ENCODE assay signal across 10 cellular contexts in genomic region chr20:37295001-37295400, GRCh38. TPM values are rescaled to one million over a fixed set of nuclear protein-coding genes. Genes with fewer than 3 reads are reported as not detected.
A peak's percentile ranks its signal among the peaks of the same experiment; 100 is the strongest.
DNase-seq lines count a peak whose midpoint lies in the region; ATAC-seq, FAIRE-seq and TF ChIP-seq lines count a peak whose summit lies in the region.
"Had no signal": no experiment of that assay in that cellular context is flagged by ENCODE, and none has a peak within 500 bp of the region (broad histone marks: within the 10 kb centered on the region; RNA-seq: fewer than 3 reads in every experiment).

No MANE protein-coding gene starts in this region.

- H3K36me3 ChIP-seq in endothelial cell of umbilical vein (ENCODE audit: control insufficient read depth in 2 of 2, extremely low read depth in 1 of 2, insufficient read depth in 2 of 2, low read length in 2 of 2) (no peaks in the 10 kb centered on the region), rectal smooth muscle tissue (ENCODE audit: control insufficient read depth, insufficient read depth, low read length) (peaks cover 5% of the 10 kb centered on the region)

- CTCF ChIA-PET in endothelial cell of umbilical vein (lab: Charles Lee), result interaction anchor here (1.0 to 1.4 kb wide), 4 partner anchors 18 to 84 kb away, joined by 3 to 4 read pairs (median 3); no protein-coding TSS in a partner anchor

- H3K27ac ChIP-seq in endothelial cell of umbilical vein (ENCODE audit: insufficient read depth, low read depth, low read length) (peak overlapping the region; percentile 65), rectal smooth muscle tissue (ENCODE audit: low read depth, low read length) (peak overlapping the region; percentile 92), dorsolateral prefrontal cortex (peak overlapping the region in 10 of 59 donors; percentile 11 to 64 (median 30))

- dilution Hi-C loops in endothelial cell of umbilical vein (cut with MboI; ENCODE audit: extremely low pct_ligation_motif_present, low sequenced_read_pairs), result no loop called here

- H4K20me1 ChIP-seq in endothelial cell of umbilical vein (replicated peaks; ENCODE audit: control insufficient read depth, extremely low read depth, insufficient read depth, low read length), result peaks cover 2% of the 10 kb centered on the region

- peaks cover 39% of the 10 kb centered on the region for H3K4me1 ChIP-seq in endothelial cell of umbilical vein (ENCODE audit: control insufficient read depth, extremely low read depth, insufficient read depth, low read length)
- peaks cover 42% of the 10 kb centered on the region for H3K4me1 ChIP-seq in rectal smooth muscle tissue (ENCODE audit: control insufficient read depth, insufficient read depth, low read length)

- peak; percentile 72 for FAIRE-seq in endothelial cell of umbilical vein (lab: Jason Lieb, UNC)
- FAIRE-seq: colon had no signal

- TF ChIP-seq CTCF in endothelial cell of umbilical vein (IDR thresholded peaks at IDR 0.05; ENCODE audit: extremely low read depth in 1 of 2, insufficient read depth in 1 of 2, low read depth in 1 of 2, low read length in 2 of 2) (no peak), dorsolateral prefrontal cortex (IDR thresholded peaks at IDR 0.05 in 54 of 56, conservative IDR thresholded peaks at IDR 0.05 in 2 of 56; ENCODE audit: low read depth in 1 of 56, partially characterized antibody in 56 of 56) (no peak)

- H2AFZ ChIP-seq in endothelial cell of umbilical vein (ENCODE audit: low read depth, low read length), result no peak overlapping the region

- intact Hi-C loops in endothelial cell of umbilical vein (cut with micrococcal nuclease), result loop anchor here (5.0 kb wide), 1 partner anchor 52 kb away; the partner anchor contains the start of gene SRC
- intact Hi-C loops in dorsolateral prefrontal cortex (cut with DNase I), result no loop called here

- no peaks in the 10 kb centered on the region for H3K9me3 ChIP-seq in endothelial cell of umbilical vein (replicated peaks; ENCODE audit: control insufficient read depth, insufficient read depth, low read length)

- H3K9ac ChIP-seq in endothelial cell of umbilical vein (replicated peaks; ENCODE audit: extremely low read depth, insufficient read depth, low read length) (no peak overlapping the region), rectal smooth muscle tissue (ENCODE audit: low read length) (no peak overlapping the region)

- H3K27me3 ChIP-seq in endothelial cell of umbilical vein (ENCODE audit: control insufficient read depth in 2 of 2, insufficient read depth in 2 of 2, low read length in 2 of 2) (no peaks in the 10 kb centered on the region), rectal smooth muscle tissue (ENCODE audit: control insufficient read depth, insufficient read depth, low read length) (no peaks in the 10 kb centered on the region), dorsolateral prefrontal cortex (no peaks in the 10 kb centered on the region)

- H3K4me3 ChIP-seq in endothelial cell of umbilical vein (replicated peaks in 1 of 3; ENCODE audit: insufficient read depth in 1 of 3, low read depth in 1 of 3, low read length in 3 of 3), result no peak overlapping the region
- no peak overlapping the region for H3K4me3 ChIP-seq in rectal smooth muscle tissue (ENCODE audit: low read length)
- H3K4me3 ChIP-seq in dorsolateral prefrontal cortex, result no peak overlapping the region

- H3K4me2 ChIP-seq in endothelial cell of umbilical vein (ENCODE audit: insufficient read depth, low read length), result peak overlapping the region; percentile 34

- TF ChIP-seq POLR2A in endothelial cell of umbilical vein (IDR thresholded peaks at IDR 0.05; ENCODE audit: low read depth, low read length), result no peak

- H3K79me2 ChIP-seq in endothelial cell of umbilical vein (ENCODE audit: control insufficient read depth, insufficient read depth, low read length), result peaks cover 64% of the 10 kb centered on the region

- no TSS peak for BruUV-seq in endothelial cell of umbilical vein (replicated peaks; lab: Mats Ljungman, UMichigan)

- POLR2A ChIA-PET in endothelial cell of umbilical vein (lab: Charles Lee), result no interaction called here

- no peak for ATAC-seq in GM18498 (IDR thresholded peaks at IDR 0.05; ENCODE audit: unreplicated experiment)

- in situ Hi-C loops in G401 (cut with HindIII; ENCODE audit: low sequenced_read_pairs), result no loop called here

- DNase-seq in EH (ENCODE audit: low read depth) (peak; percentile 99), NCI-H226 (peak; percentile 98), endothelial cell of umbilical vein (ENCODE audit: low read depth, low spot score) (peak; percentile 74), SHP77 treated with DMSO at 0.1 percent for 48 hours (lab: John Stamatoyannopoulos, UW) (no peak), G401 (ENCODE audit: low spot score) (no peak), dorsolateral prefrontal cortex (no peak)
- DNase-seq: RPMI8226 had no signal

- no peaks in the 10 kb centered on the region for H3K9me1 ChIP-seq in endothelial cell of umbilical vein (replicated peaks; ENCODE audit: control insufficient read depth, extremely low read depth, insufficient read depth, low read length)

TF ChIP-seq in endothelial cell of umbilical vein, 7 proteins besides CTCF, POLR2A, EP300 and RAD21:
- peak; percentile 28 for TF ChIP-seq GATA2 (IDR thresholded peaks at IDR 0.05; ENCODE audit: insufficient read depth, insufficient read length, low read depth, low read length)
- TF ChIP-seq MYC (IDR thresholded peaks at IDR 0.05; ENCODE audit: low read depth, low read length), result no peak
- peak; percentile 41 for TF ChIP-seq POLR2AphosphoS5 (IDR thresholded peaks at IDR 0.05; ENCODE audit: insufficient read depth, low read depth, low read length)
- TF ChIP-seq JUN (IDR thresholded peaks at IDR 0.05; ENCODE audit: borderline replicate concordance, insufficient read depth, insufficient read length, low read depth), result peak; percentile 79
- TF ChIP-seq FOS (IDR thresholded peaks at IDR 0.05; ENCODE audit: borderline replicate concordance, insufficient read depth, low read length), result peak; percentile 92
- TF ChIP-seq MAX (IDR thresholded peaks at IDR 0.05; ENCODE audit: insufficient read depth, insufficient read length), result no peak
- no peak for TF ChIP-seq EZH2 (IDR thresholded peaks at IDR 0.05; ENCODE audit: borderline replicate concordance, low read depth, low read length, severe bottlenecking)

RNA-seq across cellular contexts. Expression of gene MANBAL, which starts 5.5 kb away (rescaled TPM):
- 32.3 and 34.6 TPM in 2 replicates for total RNA-seq in endothelial cell of umbilical vein
- polyA plus RNA-seq in endothelial cell of umbilical vein, result 104 and 115 TPM in 2 replicates
- polyA plus RNA-seq in endothelial cell of umbilical vein (2011; cell fraction: cytosol; rRNA removed), result 76.2 and 86.7 TPM in 2 replicates
- 35.4 and 39.9 TPM in 2 replicates for polyA plus RNA-seq in endothelial cell of umbilical vein (2011; cell fraction: nucleus; rRNA removed)
- 49.7 and 56.4 TPM in 2 replicates for polyA plus RNA-seq in endothelial cell of umbilical vein (2012)
- polyA minus RNA-seq in endothelial cell of umbilical vein, result 32.6 and 33.1 TPM in 2 replicates
- 25.5 TPM for polyA minus RNA-seq in endothelial cell of umbilical vein (2011; cell fraction: cytosol; rRNA and poly(A)+ RNA removed)
- polyA minus RNA-seq in endothelial cell of umbilical vein (2011; cell fraction: nucleus; rRNA and poly(A)+ RNA removed), result 7.4 and 9.4 TPM in 2 replicates
- total RNA-seq in G401 (2014; rRNA removed; shearing (Covaris generic)), result 70.1 and 73.5 TPM in 2 replicates
- 10 to 100 TPM; 30.3 to 66.2 (median 44.9) TPM for total RNA-seq in dorsolateral prefrontal cortex

RNA-seq across cellular contexts. Expression of gene GHRH, which starts 33.4 kb away (rescaled TPM):
- total RNA-seq in endothelial cell of umbilical vein (not detected in 2 replicates), dorsolateral prefrontal cortex (1 to 10 TPM in 4 of 120 experiments, under 1 TPM in 1, not detected in 115; 0.97 to 1.7 (median 1.1) TPM)
- polyA plus RNA-seq in endothelial cell of umbilical vein, result not detected in 2 replicates
- polyA plus RNA-seq in endothelial cell of umbilical vein (2011; cell fraction: cytosol; rRNA removed), result not detected in 2 replicates
- polyA plus RNA-seq in endothelial cell of umbilical vein (2011; cell fraction: nucleus; rRNA removed), result not detected in 2 replicates
- not detected in 2 replicates for polyA plus RNA-seq in endothelial cell of umbilical vein (2012)
- not detected in 2 replicates for polyA minus RNA-seq in endothelial cell of umbilical vein
- not detected for polyA minus RNA-seq in endothelial cell of umbilical vein (2011; cell fraction: cytosol; rRNA and poly(A)+ RNA removed)
- not detected in 2 replicates for polyA minus RNA-seq in endothelial cell of umbilical vein (2011; cell fraction: nucleus; rRNA and poly(A)+ RNA removed)
- not detected in 2 replicates for total RNA-seq in G401 (2014; rRNA removed; shearing (Covaris generic))

RNA-seq across cellular contexts. Expression of gene SRC, which starts 50.9 kb away (rescaled TPM):
- total RNA-seq in endothelial cell of umbilical vein (29.4 and 30.7 TPM in 2 replicates), dorsolateral prefrontal cortex (10 to 100 TPM; 14.4 to 53.8 (median 34.1) TPM)
- polyA plus RNA-seq in endothelial cell of umbilical vein, result 22.6 and 22.8 TPM in 2 replicates
- 15.6 and 20.5 TPM in 2 replicates for polyA plus RNA-seq in endothelial cell of umbilical vein (2011; cell fraction: cytosol; rRNA removed)
- 61.8 and 62.6 TPM in 2 replicates for polyA plus RNA-seq in endothelial cell of umbilical vein (2011; cell fraction: nucleus; rRNA removed)
- polyA plus RNA-seq in endothelial cell of umbilical vein (2012), result 27.1 and 37.5 TPM in 2 replicates
- 24.8 and 33.1 TPM in 2 replicates for polyA minus RNA-seq in endothelial cell of umbilical vein
- polyA minus RNA-seq in endothelial cell of umbilical vein (2011; cell fraction: cytosol; rRNA and poly(A)+ RNA removed), result not detected
- 36.5 and 36.6 TPM in 2 replicates for polyA minus RNA-seq in endothelial cell of umbilical vein (2011; cell fraction: nucleus; rRNA and poly(A)+ RNA removed)
- total RNA-seq in G401 (2014; rRNA removed; shearing (Covaris generic)), result 15.9 and 16.8 TPM in 2 replicates

Comparison
In these comparisons a context has a peak if more than half of its experiments do, and no peak if none do; other contexts are left out.
1. DNase-seq: peak in EH (single experiment), NCI-H226 (single experiment) and endothelial cell of umbilical vein (single experiment); none in SHP77 treated with DMSO at 0.1 percent for 48 hours (single experiment), G401 (single experiment) and dorsolateral prefrontal cortex (0 of 10).